Comparison of ENCODE assay signal across 10 cellular contexts in the genomic region with DNA sequence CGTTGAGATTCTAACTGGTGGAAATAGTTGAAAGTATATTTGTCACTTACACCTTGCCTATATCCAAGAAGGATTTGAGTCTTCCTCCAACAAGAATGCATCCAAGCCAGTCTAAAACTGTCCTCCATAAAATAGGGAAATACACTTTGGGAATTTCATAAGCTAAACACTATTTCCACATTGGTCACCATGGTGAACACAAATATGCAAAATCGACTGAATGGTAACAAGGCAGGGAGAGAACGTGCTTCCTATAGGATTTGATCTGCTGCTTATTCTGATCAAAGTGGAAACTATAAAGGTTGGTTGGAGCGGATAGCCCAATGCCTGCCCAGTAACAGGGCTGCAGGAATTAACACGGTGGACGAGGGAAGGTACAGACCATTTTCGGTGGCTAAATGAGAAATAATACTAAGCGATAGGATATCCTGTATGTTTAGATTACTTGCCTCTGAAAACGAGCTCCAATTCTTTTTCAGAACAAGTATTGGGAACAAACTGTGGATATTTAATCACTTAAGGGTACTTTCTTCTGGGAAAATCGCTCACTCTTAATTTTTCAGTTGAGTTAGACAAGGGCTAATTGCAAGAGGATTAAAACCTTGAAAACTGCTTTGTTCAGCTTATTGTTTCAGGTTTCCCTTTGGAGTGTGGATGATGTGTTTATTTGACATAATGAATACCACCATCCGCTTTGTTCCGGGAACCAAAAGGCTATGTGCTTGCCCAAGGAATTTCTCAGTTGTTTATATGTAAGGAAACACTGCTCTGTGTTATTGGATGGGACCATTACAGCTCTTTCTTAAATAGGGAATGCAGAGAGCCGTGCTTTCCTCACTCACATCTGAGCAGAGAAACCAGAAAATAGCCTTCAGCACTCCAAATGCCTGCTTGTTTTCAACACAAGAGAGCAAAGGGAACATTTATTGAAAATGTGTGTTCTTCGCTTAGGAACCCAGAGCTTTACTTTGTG.
DNase-seq lines count a peak whose midpoint lies in the region; ATAC-seq, FAIRE-seq and TF ChIP-seq lines count a peak whose summit lies in the region.
"Had no signal": no experiment of that assay in that cellular context is flagged by ENCODE, and none has a peak within 500 bp of the region (broad histone marks: within the 10 kb centered on the region; RNA-seq: fewer than 3 reads in every experiment).

No MANE protein-coding gene starts in this region.

- no peak for FAIRE-seq in endothelial cell of umbilical vein (lab: Jason Lieb, UNC)
- FAIRE-seq: G401.6 had no signal

- no peak overlapping the region for H3K4me3 ChIP-seq in RWPE2 (ENCODE audit: severe bottlenecking)
- no peak overlapping the region for H3K4me3 ChIP-seq in endothelial cell of umbilical vein (replicated peaks in 1 of 3; ENCODE audit: insufficient read depth in 1 of 3, low read depth in 1 of 3, low read length in 3 of 3)
- H3K4me3 ChIP-seq in thymus (ENCODE audit: low read length): no peak overlapping the region

- TF ChIP-seq CTCF in RWPE2 (IDR thresholded peaks at IDR 0.05; ENCODE audit: poor library complexity, severe bottlenecking) (no peak), endothelial cell of umbilical vein (IDR thresholded peaks at IDR 0.05; ENCODE audit: extremely low read depth in 1 of 2, insufficient read depth in 1 of 2, low read depth in 1 of 2, low read length in 2 of 2) (no peak)

- POLR2A ChIA-PET in endothelial cell of umbilical vein (lab: Charles Lee): interaction anchor here (0.6 to 4.0 kb wide), 3 partner anchors 17 to 123 kb away, joined by 3 to 50 read pairs (median 3); no protein-coding TSS in a partner anchor

- no peak for ATAC-seq in RWPE2 (ENCODE audit: low read depth)
- no peak for ATAC-seq in HG03342 (IDR thresholded peaks at IDR 0.05; ENCODE audit: unreplicated experiment)
- no peak for ATAC-seq in HG02642 (IDR thresholded peaks at IDR 0.05; ENCODE audit: poor library complexity, unreplicated experiment)
- ATAC-seq in GM21381 (IDR thresholded peaks at IDR 0.05; ENCODE audit: unreplicated experiment): no peak

- DNase-seq in RWPE2 (ENCODE audit: low spot score) (no peak), endothelial cell of umbilical vein (ENCODE audit: low read depth, low spot score) (peak; percentile 75), mucosa of gallbladder (ENCODE audit: low spot score) (peak; percentile 24), NCI-H187 treated with DMSO at 0.1 percent for 48 hours (lab: John Stamatoyannopoulos, UW) (no peak)
- DNase-seq: naive thymus-derived CD4-positive, alpha-beta T cell had no signal

- H2AFZ ChIP-seq in endothelial cell of umbilical vein (ENCODE audit: low read depth, low read length): peak overlapping the region; percentile 58

- dilution Hi-C loops in endothelial cell of umbilical vein (cut with MboI; ENCODE audit: extremely low pct_ligation_motif_present, low sequenced_read_pairs): no loop called here

- peaks cover 33% of the 10 kb centered on the region for H3K4me1 ChIP-seq in RWPE2 (ENCODE audit: insufficient read depth, poor library complexity, severe bottlenecking)
- peaks cover 6% of the 10 kb centered on the region for H3K4me1 ChIP-seq in endothelial cell of umbilical vein (ENCODE audit: control insufficient read depth, extremely low read depth, insufficient read depth, low read length)
- H3K4me1 ChIP-seq in thymus (ENCODE audit: control insufficient read depth, insufficient read depth, low read length): peaks cover 6% of the 10 kb centered on the region

- no peaks in the 10 kb centered on the region for H3K27me3 ChIP-seq in RWPE2 (ENCODE audit: insufficient read depth, poor library complexity, severe bottlenecking)
- no peaks in the 10 kb centered on the region for H3K27me3 ChIP-seq in endothelial cell of umbilical vein (ENCODE audit: control insufficient read depth in 2 of 2, insufficient read depth in 2 of 2, low read length in 2 of 2)
- H3K27me3 ChIP-seq in thymus (ENCODE audit: control insufficient read depth, insufficient read depth): no peaks in the 10 kb centered on the region

- H3K9me3 ChIP-seq in RWPE2 (ENCODE audit: severe bottlenecking) (no peaks in the 10 kb centered on the region), endothelial cell of umbilical vein (replicated peaks; ENCODE audit: control insufficient read depth, insufficient read depth, low read length) (no peaks in the 10 kb centered on the region), thymus (ENCODE audit: control insufficient read depth) (no peaks in the 10 kb centered on the region)

- no peak overlapping the region for H3K9ac ChIP-seq in endothelial cell of umbilical vein (replicated peaks; ENCODE audit: extremely low read depth, insufficient read depth, low read length)

- no peaks in the 10 kb centered on the region for H4K20me1 ChIP-seq in endothelial cell of umbilical vein (replicated peaks; ENCODE audit: control insufficient read depth, extremely low read depth, insufficient read depth, low read length)

- no peaks in the 10 kb centered on the region for H3K9me1 ChIP-seq in endothelial cell of umbilical vein (replicated peaks; ENCODE audit: control insufficient read depth, extremely low read depth, insufficient read depth, low read length)

- H3K27ac ChIP-seq in RWPE2 (ENCODE audit: poor library complexity, severe bottlenecking) (peak overlapping the region; percentile 51), endothelial cell of umbilical vein (ENCODE audit: insufficient read depth, low read depth, low read length) (no peak overlapping the region), thymus (ENCODE audit: low read depth) (peak overlapping the region; percentile 61)

- CTCF ChIA-PET in endothelial cell of umbilical vein (lab: Charles Lee): interaction anchor here (0.6 to 2.9 kb wide), 11 partner anchors 12 to 302 kb away, joined by 3 to 21 read pairs (median 4); no protein-coding TSS in a partner anchor

- H3K36me3 ChIP-seq in RWPE2 (ENCODE audit: low read depth) (no peaks in the 10 kb centered on the region), endothelial cell of umbilical vein (ENCODE audit: control insufficient read depth in 2 of 2, extremely low read depth in 1 of 2, insufficient read depth in 2 of 2, low read length in 2 of 2) (no peaks in the 10 kb centered on the region), thymus (ENCODE audit: control insufficient read depth, insufficient read depth) (no peaks in the 10 kb centered on the region)

- H3K79me2 ChIP-seq in endothelial cell of umbilical vein (ENCODE audit: control insufficient read depth, insufficient read depth, low read length): no peaks in the 10 kb centered on the region

- TF ChIP-seq POLR2A in endothelial cell of umbilical vein (IDR thresholded peaks at IDR 0.05; ENCODE audit: low read depth, low read length): no peak

- peak overlapping the region; percentile 40 for H3K4me2 ChIP-seq in endothelial cell of umbilical vein (ENCODE audit: insufficient read depth, low read length)

- WGBS in thymus: 93% methylated on average over 14 of the region's 14 CpGs

- intact Hi-C loops in endothelial cell of umbilical vein (cut with micrococcal nuclease): loop anchor here (1.0 to 5.0 kb wide), 3 partner anchors 18 to 228 kb away; no protein-coding TSS in a partner anchor

- BruUV-seq in endothelial cell of umbilical vein (replicated peaks; lab: Mats Ljungman, UMichigan): no TSS peak

TF ChIP-seq in endothelial cell of umbilical vein, 7 proteins besides CTCF, POLR2A, EP300 and RAD21:
- TF ChIP-seq POLR2AphosphoS5 (IDR thresholded peaks at IDR 0.05; ENCODE audit: insufficient read depth, low read depth, low read length) (no peak), GATA2 (IDR thresholded peaks at IDR 0.05; ENCODE audit: insufficient read depth, insufficient read length, low read depth, low read length) (no peak), JUN (IDR thresholded peaks at IDR 0.05; ENCODE audit: borderline replicate concordance, insufficient read depth, insufficient read length, low read depth) (no peak), EZH2 (IDR thresholded peaks at IDR 0.05; ENCODE audit: borderline replicate concordance, low read depth, low read length, severe bottlenecking) (no peak), MYC (IDR thresholded peaks at IDR 0.05; ENCODE audit: low read depth, low read length) (no peak), FOS (IDR thresholded peaks at IDR 0.05; ENCODE audit: borderline replicate concordance, insufficient read depth, low read length) (no peak)
- TF ChIP-seq, protein P1, sequence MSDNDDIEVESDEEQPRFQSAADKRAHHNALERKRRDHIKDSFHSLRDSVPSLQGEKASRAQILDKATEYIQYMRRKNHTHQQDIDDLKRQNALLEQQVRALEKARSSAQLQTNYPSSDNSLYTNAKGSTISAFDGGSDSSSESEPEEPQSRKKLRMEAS (IDR thresholded peaks at IDR 0.05; ENCODE audit: insufficient read depth, insufficient read length): no peak

Comparison
In these comparisons a context has a peak if more than half of its experiments do, and no peak if none do; other contexts are left out.
1. DNase-seq: peak in endothelial cell of umbilical vein (single experiment) and mucosa of gallbladder (single experiment); none in RWPE2 (single experiment) and NCI-H187 treated with DMSO at 0.1 percent for 48 hours (single experiment).